1 cellular context compared by ENCODE assay signal in the genomic region with DNA sequence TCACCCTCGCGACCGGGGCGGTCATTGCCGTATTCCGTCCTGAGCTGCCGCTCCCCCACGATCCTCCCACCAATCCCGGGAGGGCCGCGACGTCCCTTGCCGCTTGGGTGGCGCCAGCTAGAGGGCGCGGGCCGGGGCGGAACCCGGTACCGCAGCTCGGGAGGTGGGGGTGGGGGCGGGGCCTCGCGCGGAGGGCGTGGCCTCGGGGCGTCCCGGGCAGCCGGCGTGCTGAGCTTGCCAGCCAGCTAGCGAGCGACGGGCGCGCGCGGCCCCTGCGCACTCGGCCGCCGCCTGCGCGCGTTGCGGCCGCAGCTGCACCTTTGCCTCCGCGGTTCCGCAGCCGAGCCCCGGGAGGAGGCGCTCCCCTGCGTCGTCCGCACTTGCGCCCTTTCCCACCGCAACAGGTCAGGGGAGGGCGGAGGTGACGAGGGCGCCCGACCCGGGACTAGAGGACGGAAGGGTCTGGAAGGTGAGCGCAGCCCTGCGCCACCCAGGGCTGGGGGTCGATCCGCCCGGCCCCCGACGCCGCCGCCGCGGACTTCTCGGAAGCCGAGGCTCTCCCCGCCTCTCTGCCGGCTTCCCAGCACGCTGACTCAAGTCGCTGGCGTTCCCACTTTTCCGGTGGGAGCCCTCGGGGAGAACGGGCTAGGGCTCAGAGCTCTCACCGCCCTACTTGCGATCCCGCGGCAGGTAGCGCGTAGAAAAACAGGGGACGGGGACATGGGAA.
TF ChIP-seq lines count a peak whose summit lies in the region.

A gene with protein sequence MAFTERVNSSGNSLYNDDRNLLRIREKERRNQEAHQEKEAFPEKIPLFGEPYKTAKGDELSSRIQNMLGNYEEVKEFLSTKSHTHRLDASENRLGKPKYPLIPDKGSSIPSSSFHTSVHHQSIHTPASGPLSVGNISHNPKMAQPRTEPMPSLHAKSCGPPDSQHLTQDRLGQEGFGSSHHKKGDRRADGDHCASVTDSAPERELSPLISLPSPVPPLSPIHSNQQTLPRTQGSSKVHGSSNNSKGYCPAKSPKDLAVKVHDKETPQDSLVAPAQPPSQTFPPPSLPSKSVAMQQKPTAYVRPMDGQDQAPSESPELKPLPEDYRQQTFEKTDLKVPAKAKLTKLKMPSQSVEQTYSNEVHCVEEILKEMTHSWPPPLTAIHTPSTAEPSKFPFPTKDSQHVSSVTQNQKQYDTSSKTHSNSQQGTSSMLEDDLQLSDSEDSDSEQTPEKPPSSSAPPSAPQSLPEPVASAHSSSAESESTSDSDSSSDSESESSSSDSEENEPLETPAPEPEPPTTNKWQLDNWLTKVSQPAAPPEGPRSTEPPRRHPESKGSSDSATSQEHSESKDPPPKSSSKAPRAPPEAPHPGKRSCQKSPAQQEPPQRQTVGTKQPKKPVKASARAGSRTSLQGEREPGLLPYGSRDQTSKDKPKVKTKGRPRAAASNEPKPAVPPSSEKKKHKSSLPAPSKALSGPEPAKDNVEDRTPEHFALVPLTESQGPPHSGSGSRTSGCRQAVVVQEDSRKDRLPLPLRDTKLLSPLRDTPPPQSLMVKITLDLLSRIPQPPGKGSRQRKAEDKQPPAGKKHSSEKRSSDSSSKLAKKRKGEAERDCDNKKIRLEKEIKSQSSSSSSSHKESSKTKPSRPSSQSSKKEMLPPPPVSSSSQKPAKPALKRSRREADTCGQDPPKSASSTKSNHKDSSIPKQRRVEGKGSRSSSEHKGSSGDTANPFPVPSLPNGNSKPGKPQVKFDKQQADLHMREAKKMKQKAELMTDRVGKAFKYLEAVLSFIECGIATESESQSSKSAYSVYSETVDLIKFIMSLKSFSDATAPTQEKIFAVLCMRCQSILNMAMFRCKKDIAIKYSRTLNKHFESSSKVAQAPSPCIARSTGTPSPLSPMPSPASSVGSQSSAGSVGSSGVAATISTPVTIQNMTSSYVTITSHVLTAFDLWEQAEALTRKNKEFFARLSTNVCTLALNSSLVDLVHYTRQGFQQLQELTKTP (plus strand): TSS at position 240 of the 727 bp plus-strand sequence. CDS start 13,523 bp downstream, outside the sequence.

TF ChIP-seq in HEK293, 187 proteins besides CTCF, POLR2A, EP300 and RAD21 (continued from another document and continues in another):
- TF ChIP-seq, protein P1, sequence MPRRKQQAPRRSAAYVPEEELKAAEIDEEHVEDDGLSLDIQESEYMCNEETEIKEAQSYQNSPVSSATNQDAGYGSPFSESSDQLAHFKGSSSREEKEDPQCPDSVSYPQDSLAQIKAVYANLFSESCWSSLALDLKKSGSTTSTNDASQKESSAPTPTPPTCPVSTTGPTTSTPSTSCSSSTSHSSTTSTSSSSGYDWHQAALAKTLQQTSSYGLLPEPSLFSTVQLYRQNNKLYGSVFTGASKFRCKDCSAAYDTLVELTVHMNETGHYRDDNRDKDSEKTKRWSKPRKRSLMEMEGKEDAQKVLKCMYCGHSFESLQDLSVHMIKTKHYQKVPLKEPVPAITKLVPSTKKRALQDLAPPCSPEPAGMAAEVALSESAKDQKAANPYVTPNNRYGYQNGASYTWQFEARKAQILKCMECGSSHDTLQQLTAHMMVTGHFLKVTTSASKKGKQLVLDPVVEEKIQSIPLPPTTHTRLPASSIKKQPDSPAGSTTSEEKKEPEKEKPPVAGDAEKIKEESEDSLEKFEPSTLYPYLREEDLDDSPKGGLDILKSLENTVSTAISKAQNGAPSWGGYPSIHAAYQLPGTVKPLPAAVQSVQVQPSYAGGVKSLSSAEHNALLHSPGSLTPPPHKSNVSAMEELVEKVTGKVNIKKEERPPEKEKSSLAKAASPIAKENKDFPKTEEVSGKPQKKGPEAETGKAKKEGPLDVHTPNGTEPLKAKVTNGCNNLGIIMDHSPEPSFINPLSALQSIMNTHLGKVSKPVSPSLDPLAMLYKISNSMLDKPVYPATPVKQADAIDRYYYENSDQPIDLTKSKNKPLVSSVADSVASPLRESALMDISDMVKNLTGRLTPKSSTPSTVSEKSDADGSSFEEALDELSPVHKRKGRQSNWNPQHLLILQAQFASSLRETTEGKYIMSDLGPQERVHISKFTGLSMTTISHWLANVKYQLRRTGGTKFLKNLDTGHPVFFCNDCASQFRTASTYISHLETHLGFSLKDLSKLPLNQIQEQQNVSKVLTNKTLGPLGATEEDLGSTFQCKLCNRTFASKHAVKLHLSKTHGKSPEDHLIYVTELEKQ (tag by site-specific recombination; IDR thresholded peaks at IDR 0.05; ENCODE audit: borderline replicate concordance): no peak
- TF ChIP-seq ZNF596 (tag by site-specific recombination; IDR thresholded peaks at IDR 0.05) (peak; percentile 19; the same call in 1 of the 2 replicates), ZBTB21 (tag by site-specific recombination; IDR thresholded peaks at IDR 0.05) (no peak), ZNF366 (tag by site-specific recombination; conservative IDR thresholded peaks at IDR 0.05) (no peak), ZNF654 (tag by site-specific recombination; IDR thresholded peaks at IDR 0.05; ENCODE audit: low read depth) (no peak), ZNF157 (tag by site-specific recombination; IDR thresholded peaks at IDR 0.05) (no peak), TRIM28 (IDR thresholded peaks at IDR 0.05; ENCODE audit: borderline replicate concordance, low read length) (no peak), ZNF350 (tag by site-specific recombination; IDR thresholded peaks at IDR 0.05) (no peak), YY1 (tag by site-specific recombination; IDR thresholded peaks at IDR 0.05) (no peak), ZNF214 (tag by site-specific recombination; IDR thresholded peaks at IDR 0.05; ENCODE audit: borderline replicate concordance) (no peak), GLI4 (tag by site-specific recombination; IDR thresholded peaks at IDR 0.05) (no peak), ZNF132 (tag by site-specific recombination; IDR thresholded peaks at IDR 0.05; ENCODE audit: borderline replicate concordance) (no peak), ZNF146 (tag by site-specific recombination; IDR thresholded peaks at IDR 0.05) (no peak), ZNF664 (tag by site-specific recombination; IDR thresholded peaks at IDR 0.05) (no peak), ZNF394 (tag by site-specific recombination; IDR thresholded peaks at IDR 0.05; ENCODE audit: borderline replicate concordance) (no peak), ZSCAN16 (tag by site-specific recombination; IDR thresholded peaks at IDR 0.05) (no peak), ZNF23 (tag by site-specific recombination; IDR thresholded peaks at IDR 0.05; ENCODE audit: borderline replicate concordance) (no peak), ZNF626 (tag by site-specific recombination; IDR thresholded peaks at IDR 0.05) (no peak), ZBTB17 (tag by site-specific recombination; IDR thresholded peaks at IDR 0.05) (no peak), ZNF155 (tag by site-specific recombination; IDR thresholded peaks at IDR 0.05) (no peak)
- TF ChIP-seq, protein P2, sequence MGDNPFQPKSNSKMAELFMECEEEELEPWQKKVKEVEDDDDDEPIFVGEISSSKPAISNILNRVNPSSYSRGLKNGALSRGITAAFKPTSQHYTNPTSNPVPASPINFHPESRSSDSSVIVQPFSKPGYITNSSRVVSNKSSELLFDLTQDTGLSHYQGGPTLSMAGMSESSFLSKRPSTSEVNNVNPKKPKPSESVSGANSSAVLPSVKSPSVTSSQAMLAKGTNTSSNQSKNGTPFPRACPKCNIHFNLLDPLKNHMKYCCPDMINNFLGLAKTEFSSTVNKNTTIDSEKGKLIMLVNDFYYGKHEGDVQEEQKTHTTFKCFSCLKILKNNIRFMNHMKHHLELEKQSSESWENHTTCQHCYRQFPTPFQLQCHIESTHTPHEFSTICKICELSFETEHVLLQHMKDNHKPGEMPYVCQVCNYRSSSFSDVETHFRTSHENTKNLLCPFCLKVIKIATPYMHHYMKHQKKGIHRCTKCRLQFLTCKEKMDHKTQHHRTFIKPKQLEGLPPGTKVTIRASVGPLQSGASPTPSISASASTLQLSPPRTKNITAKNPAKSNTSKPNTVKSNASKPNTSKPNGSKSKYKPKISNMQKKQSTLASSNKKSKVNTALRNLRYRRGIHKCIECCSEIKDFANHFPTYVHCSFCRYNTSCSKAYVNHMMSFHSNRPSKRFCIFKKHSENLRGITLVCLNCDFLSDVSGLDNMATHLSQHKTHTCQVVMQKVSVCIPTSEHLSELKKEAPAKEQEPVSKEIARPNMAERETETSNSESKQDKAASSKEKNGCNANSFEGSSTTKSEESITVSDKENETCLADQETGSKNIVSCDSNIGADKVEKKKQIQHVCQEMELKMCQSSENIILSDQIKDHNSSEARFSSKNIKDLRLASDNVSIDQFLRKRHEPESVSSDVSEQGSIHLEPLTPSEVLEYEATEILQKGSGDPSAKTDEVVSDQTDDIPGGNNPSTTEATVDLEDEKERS (tag by site-specific recombination; IDR thresholded peaks at IDR 0.05): no peak
- TF ChIP-seq, protein P3, sequence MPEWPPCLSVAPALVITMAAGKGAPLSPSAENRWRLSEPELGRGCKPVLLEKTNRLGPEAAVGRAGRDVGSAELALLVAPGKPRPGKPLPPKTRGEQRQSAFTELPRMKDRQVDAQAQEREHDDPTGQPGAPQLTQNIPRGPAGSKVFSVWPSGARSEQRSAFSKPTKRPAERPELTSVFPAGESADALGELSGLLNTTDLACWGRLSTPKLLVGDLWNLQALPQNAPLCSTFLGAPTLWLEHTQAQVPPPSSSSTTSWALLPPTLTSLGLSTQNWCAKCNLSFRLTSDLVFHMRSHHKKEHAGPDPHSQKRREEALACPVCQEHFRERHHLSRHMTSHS (tag by site-specific recombination; IDR thresholded peaks at IDR 0.05): no peak
- TF ChIP-seq, protein P4, sequence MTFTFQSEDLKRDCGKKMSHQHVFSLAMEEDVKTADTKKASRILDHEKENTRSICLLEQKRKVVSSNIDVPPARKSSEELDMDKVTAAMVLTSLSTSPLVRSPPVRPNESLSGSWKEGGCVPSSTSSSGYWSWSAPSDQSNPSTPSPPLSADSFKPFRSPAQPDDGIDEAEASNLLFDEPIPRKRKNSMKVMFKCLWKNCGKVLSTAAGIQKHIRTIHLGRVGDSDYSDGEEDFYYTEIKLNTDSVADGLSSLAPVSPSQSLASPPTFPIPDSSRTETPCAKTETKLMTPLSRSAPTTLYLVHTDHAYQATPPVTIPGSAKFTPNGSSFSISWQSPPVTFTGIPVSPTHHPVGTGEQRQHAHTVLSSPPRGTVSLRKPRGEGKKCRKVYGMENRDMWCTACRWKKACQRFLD (tag by site-specific recombination; IDR thresholded peaks at IDR 0.05): no peak
- TF ChIP-seq, protein P5, sequence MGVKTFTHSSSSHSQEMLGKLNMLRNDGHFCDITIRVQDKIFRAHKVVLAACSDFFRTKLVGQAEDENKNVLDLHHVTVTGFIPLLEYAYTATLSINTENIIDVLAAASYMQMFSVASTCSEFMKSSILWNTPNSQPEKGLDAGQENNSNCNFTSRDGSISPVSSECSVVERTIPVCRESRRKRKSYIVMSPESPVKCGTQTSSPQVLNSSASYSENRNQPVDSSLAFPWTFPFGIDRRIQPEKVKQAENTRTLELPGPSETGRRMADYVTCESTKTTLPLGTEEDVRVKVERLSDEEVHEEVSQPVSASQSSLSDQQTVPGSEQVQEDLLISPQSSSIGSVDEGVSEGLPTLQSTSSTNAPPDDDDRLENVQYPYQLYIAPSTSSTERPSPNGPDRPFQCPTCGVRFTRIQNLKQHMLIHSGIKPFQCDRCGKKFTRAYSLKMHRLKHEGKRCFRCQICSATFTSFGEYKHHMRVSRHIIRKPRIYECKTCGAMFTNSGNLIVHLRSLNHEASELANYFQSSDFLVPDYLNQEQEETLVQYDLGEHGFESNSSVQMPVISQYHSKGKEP (tag by site-specific recombination; IDR thresholded peaks at IDR 0.05): peak; percentile 78
- TF ChIP-seq, protein P6, sequence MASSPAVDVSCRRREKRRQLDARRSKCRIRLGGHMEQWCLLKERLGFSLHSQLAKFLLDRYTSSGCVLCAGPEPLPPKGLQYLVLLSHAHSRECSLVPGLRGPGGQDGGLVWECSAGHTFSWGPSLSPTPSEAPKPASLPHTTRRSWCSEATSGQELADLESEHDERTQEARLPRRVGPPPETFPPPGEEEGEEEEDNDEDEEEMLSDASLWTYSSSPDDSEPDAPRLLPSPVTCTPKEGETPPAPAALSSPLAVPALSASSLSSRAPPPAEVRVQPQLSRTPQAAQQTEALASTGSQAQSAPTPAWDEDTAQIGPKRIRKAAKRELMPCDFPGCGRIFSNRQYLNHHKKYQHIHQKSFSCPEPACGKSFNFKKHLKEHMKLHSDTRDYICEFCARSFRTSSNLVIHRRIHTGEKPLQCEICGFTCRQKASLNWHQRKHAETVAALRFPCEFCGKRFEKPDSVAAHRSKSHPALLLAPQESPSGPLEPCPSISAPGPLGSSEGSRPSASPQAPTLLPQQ (tag by site-specific recombination; IDR thresholded peaks at IDR 0.05): no peak
- TF ChIP-seq, protein P7, sequence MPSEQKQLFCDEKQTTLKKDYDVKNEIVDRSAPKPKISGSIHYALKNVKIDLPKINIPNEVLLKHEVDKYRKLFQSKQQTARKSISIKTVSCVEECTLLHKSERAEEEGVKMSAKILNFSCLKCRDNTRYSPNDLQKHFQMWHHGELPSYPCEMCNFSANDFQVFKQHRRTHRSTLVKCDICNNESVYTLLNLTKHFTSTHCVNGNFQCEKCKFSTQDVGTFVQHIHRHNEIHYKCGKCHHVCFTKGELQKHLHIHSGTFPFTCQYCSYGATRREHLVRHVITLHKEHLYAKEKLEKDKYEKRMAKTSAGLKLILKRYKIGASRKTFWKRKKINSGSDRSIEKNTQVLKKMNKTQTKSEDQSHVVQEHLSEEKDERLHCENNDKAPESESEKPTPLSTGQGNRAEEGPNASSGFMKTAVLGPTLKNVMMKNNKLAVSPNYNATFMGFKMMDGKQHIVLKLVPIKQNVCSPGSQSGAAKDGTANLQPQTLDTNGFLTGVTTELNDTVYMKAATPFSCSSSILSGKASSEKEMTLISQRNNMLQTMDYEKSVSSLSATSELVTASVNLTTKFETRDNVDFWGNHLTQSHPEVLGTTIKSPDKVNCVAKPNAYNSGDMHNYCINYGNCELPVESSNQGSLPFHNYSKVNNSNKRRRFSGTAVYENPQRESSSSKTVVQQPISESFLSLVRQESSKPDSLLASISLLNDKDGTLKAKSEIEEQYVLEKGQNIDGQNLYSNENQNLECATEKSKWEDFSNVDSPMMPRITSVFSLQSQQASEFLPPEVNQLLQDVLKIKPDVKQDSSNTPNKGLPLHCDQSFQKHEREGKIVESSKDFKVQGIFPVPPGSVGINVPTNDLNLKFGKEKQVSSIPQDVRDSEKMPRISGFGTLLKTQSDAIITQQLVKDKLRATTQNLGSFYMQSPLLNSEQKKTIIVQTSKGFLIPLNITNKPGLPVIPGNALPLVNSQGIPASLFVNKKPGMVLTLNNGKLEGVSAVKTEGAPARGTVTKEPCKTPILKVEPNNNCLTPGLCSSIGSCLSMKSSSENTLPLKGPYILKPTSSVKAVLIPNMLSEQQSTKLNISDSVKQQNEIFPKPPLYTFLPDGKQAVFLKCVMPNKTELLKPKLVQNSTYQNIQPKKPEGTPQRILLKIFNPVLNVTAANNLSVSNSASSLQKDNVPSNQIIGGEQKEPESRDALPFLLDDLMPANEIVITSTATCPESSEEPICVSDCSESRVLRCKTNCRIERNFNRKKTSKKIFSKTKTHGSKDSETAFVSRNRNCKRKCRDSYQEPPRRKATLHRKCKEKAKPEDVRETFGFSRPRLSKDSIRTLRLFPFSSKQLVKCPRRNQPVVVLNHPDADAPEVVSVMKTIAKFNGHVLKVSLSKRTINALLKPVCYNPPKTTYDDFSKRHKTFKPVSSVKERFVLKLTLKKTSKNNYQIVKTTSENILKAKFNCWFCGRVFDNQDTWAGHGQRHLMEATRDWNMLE (tag by site-specific recombination; conservative IDR thresholded peaks at IDR 0.05; ENCODE audit: low read depth): no peak
- TF ChIP-seq, protein P8, sequence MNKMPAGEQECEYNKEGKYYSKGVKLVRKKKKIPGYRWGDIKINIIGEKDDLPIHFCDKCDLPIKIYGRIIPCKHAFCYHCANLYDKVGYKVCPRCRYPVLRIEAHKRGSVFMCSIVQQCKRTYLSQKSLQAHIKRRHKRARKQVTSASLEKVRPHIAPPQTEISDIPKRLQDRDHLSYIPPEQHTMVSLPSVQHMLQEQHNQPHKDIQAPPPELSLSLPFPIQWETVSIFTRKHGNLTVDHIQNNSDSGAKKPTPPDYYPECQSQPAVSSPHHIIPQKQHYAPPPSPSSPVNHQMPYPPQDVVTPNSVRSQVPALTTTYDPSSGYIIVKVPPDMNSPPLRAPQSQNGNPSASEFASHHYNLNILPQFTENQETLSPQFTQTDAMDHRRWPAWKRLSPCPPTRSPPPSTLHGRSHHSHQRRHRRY (tag by site-specific recombination; IDR thresholded peaks at IDR 0.05): no peak
